ENCODE assay signal across 1 cellular context in the genomic region with DNA sequence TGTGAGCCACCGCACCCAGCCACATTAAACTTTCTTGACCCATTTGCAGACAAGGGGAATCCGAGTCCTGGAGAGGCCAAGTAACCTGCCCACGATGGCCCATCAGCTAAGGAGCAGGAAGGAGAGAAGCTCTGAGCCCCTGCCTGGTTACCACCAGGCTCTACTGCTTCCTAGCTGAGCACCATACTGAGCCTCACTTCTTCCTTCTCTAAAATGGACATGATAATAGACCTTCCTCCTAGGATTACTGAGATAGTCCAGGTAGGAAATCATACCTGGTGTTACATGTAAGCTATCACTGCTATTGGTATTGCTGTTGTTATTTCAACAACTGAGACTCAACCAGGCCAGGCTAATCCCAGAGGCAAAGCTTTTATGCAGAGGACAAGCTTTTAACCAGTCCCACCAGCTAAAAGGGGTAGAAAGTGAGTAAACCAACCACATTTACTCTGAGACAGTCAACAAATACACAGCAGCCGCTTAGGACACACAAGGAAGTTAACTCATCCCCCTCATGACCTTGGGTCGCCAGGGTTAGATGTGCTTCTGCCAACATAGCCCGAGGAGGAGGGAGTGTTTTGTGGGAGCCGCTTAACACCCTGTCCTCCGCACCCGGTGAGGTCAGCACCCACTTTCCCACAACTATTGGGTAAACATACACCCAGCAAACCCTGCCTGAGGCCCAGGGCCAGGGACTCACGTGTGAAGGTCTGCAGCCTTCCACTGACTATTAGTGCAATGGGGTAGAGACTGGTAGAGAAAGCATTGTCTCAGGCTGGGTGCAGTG.
TF ChIP-seq lines count a peak whose summit lies in the region.

No MANE protein-coding gene starts in this region.

TF ChIP-seq in IMR-90, 13 proteins besides CTCF, POLR2A, EP300 and RAD21:
- TF ChIP-seq RCOR1 (IDR thresholded peaks at IDR 0.05; ENCODE audit: insufficient replicate concordance, low read length), result no peak
- 0 out of 2 replicates have a peak, but pooled peaks have one; percentile 4 for TF ChIP-seq FOS (IDR thresholded peaks at IDR 0.05; ENCODE audit: low read depth, low read length)
- peak; percentile 92 for TF ChIP-seq BHLHE40 (IDR thresholded peaks at IDR 0.05; ENCODE audit: low read depth, low read length)
- TF ChIP-seq, protein P1, sequence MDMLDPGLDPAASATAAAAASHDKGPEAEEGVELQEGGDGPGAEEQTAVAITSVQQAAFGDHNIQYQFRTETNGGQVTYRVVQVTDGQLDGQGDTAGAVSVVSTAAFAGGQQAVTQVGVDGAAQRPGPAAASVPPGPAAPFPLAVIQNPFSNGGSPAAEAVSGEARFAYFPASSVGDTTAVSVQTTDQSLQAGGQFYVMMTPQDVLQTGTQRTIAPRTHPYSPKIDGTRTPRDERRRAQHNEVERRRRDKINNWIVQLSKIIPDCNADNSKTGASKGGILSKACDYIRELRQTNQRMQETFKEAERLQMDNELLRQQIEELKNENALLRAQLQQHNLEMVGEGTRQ (IDR thresholded peaks at IDR 0.05; ENCODE audit: low read depth, low read length), result no peak
